ENCODE assay signal across 8 cellular contexts in genomic region chr9:136225748-136226679, GRCh38. TPM values are rescaled to one million over a fixed set of nuclear protein-coding genes. Genes with fewer than 3 reads are reported as not detected.
A peak's percentile ranks its signal among the peaks of the same experiment; 100 is the strongest.
DNase-seq lines count a peak whose midpoint lies in the region; ATAC-seq and TF ChIP-seq lines count a peak whose summit lies in the region.

No MANE protein-coding gene starts in this region.

- ATAC-seq in stimulated activated naive CD8-positive, alpha-beta T cell treated with anti-CD3 and anti-CD28 coated beads, Interleukin-15, Interleukin-2, amounts not matched to agents 100 U/mL and 50 U/mL, for 24 hours = peak; percentile 74

- peak; percentile 26 for DNase-seq in NK-92 treated with Interleukin-12 subunit alpha and Interleukin-12 subunit beta, amount 100 ng/mL, for 24 hours (lab: John Stamatoyannopoulos, UW)
- DNase-seq in NK-92 (lab: John Stamatoyannopoulos, UW; ENCODE audit: unreplicated experiment) = no peak
- no peak for DNase-seq in HFF-Myc (ENCODE audit: extremely low read depth, low read depth)
- peak; percentile 96 for DNase-seq in NAMALWA (ENCODE audit: low spot score)
- peak; percentile 51 for DNase-seq in activated CD4-positive, alpha-beta T cell treated with anti-CD3 and anti-CD28 coated beads for 1 hour
- DNase-seq in coronary artery (ENCODE audit: low spot score) = no peak
- DNase-seq in mucosa of gallbladder (ENCODE audit: low spot score) = peak; percentile 41
- DNase-seq in stimulated activated naive CD8-positive, alpha-beta T cell treated with anti-CD3 and anti-CD28 coated beads, Interleukin-15, Interleukin-2, amounts not matched to agents 100 U/mL and 50 U/mL, for 24 hours = peak; percentile 78

- TF ChIP-seq CTCF in HFF-Myc (IDR thresholded peaks at IDR 0.05; ENCODE audit: low read depth, low read length, missing control alignments) (peak; percentile 96), coronary artery (IDR thresholded peaks at IDR 0.05) (peak; percentile 63)

- H3K4me3 ChIP-seq in HFF-Myc (replicated peaks; ENCODE audit: low read depth, low read length) = no peak overlapping the region
- no peak overlapping the region for H3K4me3 ChIP-seq in coronary artery

- H3K27ac ChIP-seq in coronary artery = no peak overlapping the region

RNA-seq across cellular contexts. Expression of gene QSOX2, which starts 19.6 kb away (rescaled TPM):
- 8.4 TPM for total RNA-seq in mucosa of gallbladder

RNA-seq across cellular contexts. Expression of gene LHX3, which starts 21.1 kb away (rescaled TPM):
- total RNA-seq in mucosa of gallbladder = not detected

Comparison
In these comparisons a context has a peak if more than half of its experiments do, and no peak if none do; other contexts are left out.
1. DNase-seq: peak in NK-92 treated with Interleukin-12 subunit alpha and Interleukin-12 subunit beta, amount 100 ng/mL, for 24 hours (single experiment), NAMALWA (single experiment), activated CD4-positive, alpha-beta T cell treated with anti-CD3 and anti-CD28 coated beads for 1 hour (single experiment), mucosa of gallbladder (single experiment) and stimulated activated naive CD8-positive, alpha-beta T cell treated with anti-CD3 and anti-CD28 coated beads, Interleukin-15, Interleukin-2, amounts not matched to agents 100 U/mL and 50 U/mL, for 24 hours (single experiment); none in NK-92 (single experiment), HFF-Myc (single experiment) and coronary artery (single experiment).